9 cellular contexts compared by ENCODE assay signal in genomic region chr9:4970970-4971641, GRCh38. TPM values are rescaled to one million over a fixed set of nuclear protein-coding genes. Genes with fewer than 3 reads are reported as not detected.
A peak's percentile ranks its signal among the peaks of the same experiment; 100 is the strongest.
DNase-seq lines count a peak whose midpoint lies in the region; ATAC-seq and TF ChIP-seq lines count a peak whose summit lies in the region.
"Had no signal": no experiment of that assay in that cellular context is flagged by ENCODE, and none has a peak within 500 bp of the region (broad histone marks: within the 10 kb centered on the region; RNA-seq: fewer than 3 reads in every experiment).

No MANE protein-coding gene starts in this region.

- no peaks in the 10 kb centered on the region for H3K79me2 ChIP-seq in neural progenitor cell (ENCODE audit: low read depth)
- H3K79me2 ChIP-seq: parathyroid adenoma had no signal

- no peaks in the 10 kb centered on the region for H3K9me3 Mint-ChIP-seq in neural progenitor cell

- H3K9me3 ChIP-seq in duodenal mucosa (ENCODE audit: control insufficient read depth in 1 of 2, low read length in 2 of 2) (no peaks in the 10 kb centered on the region), MG63 (no peaks in the 10 kb centered on the region), neural progenitor cell (ENCODE audit: low read depth) (no peaks in the 10 kb centered on the region)

- H3K27ac ChIP-seq in duodenal mucosa (ENCODE audit: low read depth, low read length) (no peak overlapping the region), neural progenitor cell (no peak overlapping the region)
- H3K27ac ChIP-seq: parathyroid adenoma had no signal

- H3K4me3 Mint-ChIP-seq in neural progenitor cell = no peak overlapping the region

- H3K27ac Mint-ChIP-seq in neural progenitor cell = no peak overlapping the region

- H3K36me3 Mint-ChIP-seq in neural progenitor cell = no peaks in the 10 kb centered on the region

- no peaks in the 10 kb centered on the region for H3K27me3 ChIP-seq in duodenal mucosa (ENCODE audit: control insufficient read depth in 1 of 2, insufficient read depth in 2 of 2, low read length in 2 of 2)
- H3K27me3 ChIP-seq in MG63 = no peaks in the 10 kb centered on the region
- no peaks in the 10 kb centered on the region for H3K27me3 ChIP-seq in neural progenitor cell

- ATAC-seq in GM18498 (IDR thresholded peaks at IDR 0.05; ENCODE audit: unreplicated experiment) = peak; percentile 94
- ATAC-seq in GM21723 (IDR thresholded peaks at IDR 0.05; ENCODE audit: unreplicated experiment) = peak; percentile 90

- H4K20me1 ChIP-seq in neural progenitor cell (ENCODE audit: low read depth) = no peaks in the 10 kb centered on the region

- H3K4me2 ChIP-seq in neural progenitor cell = no peak overlapping the region

- no peak for TF ChIP-seq POLR2A in NB4 (IDR thresholded peaks at IDR 0.05; ENCODE audit: extremely low read depth, insufficient read length)

- peaks cover 12 to 30% of the 10 kb centered on the region in 2 donors for H3K4me1 ChIP-seq in duodenal mucosa (ENCODE audit: control insufficient read depth in 1 of 2, insufficient read depth in 2 of 2, low read length in 2 of 2)
- H3K4me1 ChIP-seq in neural progenitor cell = no peaks in the 10 kb centered on the region
- H3K4me1 ChIP-seq: parathyroid adenoma had no signal

- DNase-seq in NB4 (ENCODE audit: low read depth) (peak; percentile 60), NCI-H2171 treated with DMSO at 0.1 percent for 48 hours (lab: John Stamatoyannopoulos, UW) (no peak), MG63 (no peak), NCI-H2107 (lab: John Stamatoyannopoulos, UW) (no peak), neural progenitor cell (ENCODE audit: low spot score) (no peak)

- peaks cover 3% of the 10 kb centered on the region for H3K27me3 Mint-ChIP-seq in neural progenitor cell (ENCODE audit: insufficient read depth, low read depth)

- H3K4me1 Mint-ChIP-seq in neural progenitor cell = no peaks in the 10 kb centered on the region

- no peak overlapping the region for H2AFZ ChIP-seq in neural progenitor cell (replicated peaks)
- H2AFZ ChIP-seq: parathyroid adenoma had no signal

- no peak for TF ChIP-seq CTCF in NB4 (IDR thresholded peaks at IDR 0.05; ENCODE audit: low read depth, low read length)
- TF ChIP-seq CTCF in neural progenitor cell (IDR thresholded peaks at IDR 0.05) = no peak

- H3K36me3 ChIP-seq in duodenal mucosa (ENCODE audit: control insufficient read depth in 1 of 2, insufficient read depth in 2 of 2, low read length in 2 of 2) (no peaks in the 10 kb centered on the region), MG63 (no peaks in the 10 kb centered on the region), neural progenitor cell (no peaks in the 10 kb centered on the region)

- no peak overlapping the region for H3K9ac ChIP-seq in duodenal mucosa (ENCODE audit: low read depth in 1 of 2, low read length in 2 of 2)
- H3K9ac ChIP-seq in neural progenitor cell = no peak overlapping the region
- H3K9ac ChIP-seq: parathyroid adenoma had no signal

- no peaks in the 10 kb centered on the region for H3F3A ChIP-seq in neural progenitor cell (ENCODE audit: low read depth)

- H3K4me3 ChIP-seq in NB4 (ENCODE audit: low read depth, low read length) = no peak overlapping the region
- H3K4me3 ChIP-seq in duodenal mucosa (ENCODE audit: low read depth in 1 of 2, low read length in 2 of 2) = peak overlapping the region; percentile 53 to 57
- H3K4me3 ChIP-seq in MG63 = no peak overlapping the region
- no peak overlapping the region for H3K4me3 ChIP-seq in neural progenitor cell

RNA-seq across cellular contexts. Expression of gene JAK2, which starts 14.0 kb away (rescaled TPM):
- total RNA-seq in MG63 (2014; rRNA removed; shearing (Covaris generic); ENCODE audit: low replicate concordance) = 0.81 and 4.2 TPM in 2 replicates
- total RNA-seq in neural progenitor cell (ENCODE audit: low replicate concordance) = 3.2 and 3.9 TPM in 2 replicates

Comparison
In these comparisons a context has a peak if more than half of its experiments do, and no peak if none do; other contexts are left out.
1. H3K4me3 ChIP-seq: peak in duodenal mucosa (2 of 2); none in NB4 (single experiment), MG63 (single experiment) and neural progenitor cell (single experiment).